In the genomic region with DNA sequence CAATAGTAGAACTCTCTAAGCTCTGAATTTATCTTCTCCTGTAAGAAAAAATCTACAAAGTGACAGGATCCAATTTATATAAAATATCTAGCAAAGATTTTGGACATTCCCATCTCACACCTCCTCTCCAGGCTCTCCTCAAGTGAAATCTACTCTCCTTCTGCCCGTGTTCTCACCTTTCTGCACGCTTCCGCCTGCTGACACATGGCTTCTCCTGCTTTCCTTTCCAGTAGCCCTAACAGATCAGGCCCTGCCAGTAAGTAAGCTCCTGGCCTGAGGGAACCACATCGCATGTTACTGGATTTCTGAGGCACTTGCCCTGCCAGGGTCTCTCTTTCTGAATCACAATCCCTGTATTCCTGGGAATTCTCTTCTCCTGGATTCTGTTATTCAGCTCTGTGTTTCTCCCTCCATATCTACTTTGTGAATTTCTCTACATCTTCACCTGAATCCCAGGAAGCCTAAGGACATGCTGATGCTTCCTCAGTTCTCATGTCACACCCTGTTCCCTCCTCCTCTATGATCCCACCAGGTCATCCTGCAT, we compare ENCODE assay signal across 17 cellular contexts. TPM values are rescaled to one million over a fixed set of nuclear protein-coding genes. Genes with fewer than 3 reads are reported as not detected.
DNase-seq lines count a peak whose midpoint lies in the region; ATAC-seq, FAIRE-seq and TF ChIP-seq lines count a peak whose summit lies in the region.
"Had no signal": no experiment of that assay in that cellular context is flagged by ENCODE, and none has a peak within 500 bp of the region (broad histone marks: within the 10 kb centered on the region; RNA-seq: fewer than 3 reads in every experiment).

No MANE protein-coding gene starts in this region.

- peak overlapping the region; percentile 42 for H3K27ac Mint-ChIP-seq in stimulated activated naive CD8-positive, alpha-beta T cell treated with anti-CD3 and anti-CD28 coated beads, Interleukin-15, Interleukin-2, amounts not matched to agents 100 ng/mL and 50 ng/mL, for 24 hours
- no peak overlapping the region for H3K27ac Mint-ChIP-seq in stimulated activated naive CD8-positive, alpha-beta T cell treated with anti-CD3 and anti-CD28 coated beads, Interleukin-15, amount 100 ng/mL, for 72 hours
- H3K27ac Mint-ChIP-seq: CD4-positive, alpha-beta memory T cell had no signal

- H3K4me3 ChIP-seq in OCI-LY1 (ENCODE audit: low read depth, low read length, poor library complexity, severe bottlenecking) (no peak overlapping the region), esophagus muscularis mucosa (no peak overlapping the region)
- H3K4me3 ChIP-seq: HAP-1 had no signal

- peaks cover 15% of the 10 kb centered on the region for H3K79me2 ChIP-seq in OCI-LY1 (ENCODE audit: insufficient read depth, low read length)

- intact Hi-C loops in esophagus muscularis mucosa (cut with DNase I), result no loop called here

- no peak overlapping the region for H2AFZ ChIP-seq in OCI-LY1 (ENCODE audit: low read length)

- peak overlapping the region; percentile 43; the same call in 1 of the 2 replicates for H3K4me2 ChIP-seq in OCI-LY1 (ENCODE audit: low read length)

- H3K9me3 Mint-ChIP-seq in stimulated activated naive CD8-positive, alpha-beta T cell treated with anti-CD3 and anti-CD28 coated beads, Interleukin-15, Interleukin-2, amounts not matched to agents 100 ng/mL and 50 ng/mL, for 24 hours, result no peaks in the 10 kb centered on the region
- no peaks in the 10 kb centered on the region for H3K9me3 Mint-ChIP-seq in stimulated activated naive CD8-positive, alpha-beta T cell treated with anti-CD3 and anti-CD28 coated beads, Interleukin-15, amount 100 ng/mL, for 72 hours
- H3K9me3 Mint-ChIP-seq: CD4-positive, alpha-beta memory T cell had no signal

- H3K27ac ChIP-seq in OCI-LY1 (ENCODE audit: low read depth, low read length, poor library complexity, severe bottlenecking), result peak overlapping the region; percentile 99
- no peak overlapping the region for H3K27ac ChIP-seq in esophagus muscularis mucosa (replicated peaks in 1 of 4)
- H3K27ac ChIP-seq: C4-2B had no signal

- H3F3A ChIP-seq in OCI-LY1 (ENCODE audit: insufficient read depth, low read length), result 0 out of 2 replicates have a peak, but pooled peaks cover 3% of the 10 kb centered on the region

- H3K27me3 Mint-ChIP-seq in stimulated activated naive CD8-positive, alpha-beta T cell treated with anti-CD3 and anti-CD28 coated beads, Interleukin-15, Interleukin-2, amounts not matched to agents 100 ng/mL and 50 ng/mL, for 24 hours, result peaks cover 9% of the 10 kb centered on the region
- no peaks in the 10 kb centered on the region for H3K27me3 Mint-ChIP-seq in stimulated activated naive CD8-positive, alpha-beta T cell treated with anti-CD3 and anti-CD28 coated beads, Interleukin-15, amount 100 ng/mL, for 72 hours

- TF ChIP-seq EP300 in esophagus muscularis mucosa (IDR thresholded peaks at IDR 0.05), result no peak

- TF ChIP-seq CTCF in OCI-LY1 (IDR thresholded peaks at IDR 0.05; ENCODE audit: low read length), result no peak
- TF ChIP-seq CTCF in esophagus muscularis mucosa (IDR thresholded peaks at IDR 0.05), result no peak

- no peaks in the 10 kb centered on the region for H3K36me3 Mint-ChIP-seq in stimulated activated naive CD8-positive, alpha-beta T cell treated with anti-CD3 and anti-CD28 coated beads, Interleukin-15, Interleukin-2, amounts not matched to agents 100 ng/mL and 50 ng/mL, for 24 hours (ENCODE audit: low read depth)
- H3K36me3 Mint-ChIP-seq: CD4-positive, alpha-beta memory T cell had no signal

- H3K27me3 ChIP-seq in OCI-LY1 (ENCODE audit: insufficient read depth, low read length), result no peaks in the 10 kb centered on the region
- H3K27me3 ChIP-seq in esophagus muscularis mucosa, result peaks cover 0 to 8% (median 0%) of the 10 kb centered on the region in 4 donors

- no peak for ATAC-seq in stimulated activated naive CD8-positive, alpha-beta T cell treated with anti-CD3 and anti-CD28 coated beads, Interleukin-15, amount 100 ng/mL, for 72 hours
- ATAC-seq in HG03378 (IDR thresholded peaks at IDR 0.05; ENCODE audit: unreplicated experiment), result no peak

- no peaks in the 10 kb centered on the region for H4K20me1 ChIP-seq in OCI-LY1 (ENCODE audit: insufficient read depth, low read length)

- peaks cover 7% of the 10 kb centered on the region for H3K4me1 Mint-ChIP-seq in stimulated activated naive CD8-positive, alpha-beta T cell treated with anti-CD3 and anti-CD28 coated beads, Interleukin-15, Interleukin-2, amounts not matched to agents 100 ng/mL and 50 ng/mL, for 24 hours (ENCODE audit: low read depth)
- H3K4me1 Mint-ChIP-seq in stimulated activated naive CD8-positive, alpha-beta T cell treated with anti-CD3 and anti-CD28 coated beads, Interleukin-15, amount 100 ng/mL, for 72 hours, result no peaks in the 10 kb centered on the region
- H3K4me1 Mint-ChIP-seq: CD4-positive, alpha-beta memory T cell had no signal

- H3K4me3 Mint-ChIP-seq in stimulated activated naive CD8-positive, alpha-beta T cell treated with anti-CD3 and anti-CD28 coated beads, Interleukin-15, Interleukin-2, amounts not matched to agents 100 ng/mL and 50 ng/mL, for 24 hours, result no peak overlapping the region
- H3K4me3 Mint-ChIP-seq in stimulated activated naive CD8-positive, alpha-beta T cell treated with anti-CD3 and anti-CD28 coated beads, Interleukin-15, amount 100 ng/mL, for 72 hours, result no peak overlapping the region
- H3K4me3 Mint-ChIP-seq: CD4-positive, alpha-beta memory T cell had no signal

- peak overlapping the region; percentile 60; the same call in 1 of the 2 replicates for H3K9ac ChIP-seq in OCI-LY1 (ENCODE audit: low read length)

- H3K9me3 ChIP-seq in OCI-LY1 (ENCODE audit: low read length), result no peaks in the 10 kb centered on the region
- no peaks in the 10 kb centered on the region for H3K9me3 ChIP-seq in esophagus muscularis mucosa
- H3K9me3 ChIP-seq: HAP-1 had no signal

- FAIRE-seq in urothelium cell line (lab: Jason Lieb, UNC), result peak; percentile 23
- FAIRE-seq: H1 had no signal

- no peaks in the 10 kb centered on the region for H3K9me2 ChIP-seq in OCI-LY1 (ENCODE audit: low read depth, low read length)

- 85% methylated on average over 4 of the region's 4 CpGs for WGBS in esophagus muscularis mucosa

- TF ChIP-seq POLR2A in esophagus muscularis mucosa (IDR thresholded peaks at IDR 0.05; ENCODE audit: low read depth), result no peak

- no peak for DNase-seq in stimulated activated naive CD8-positive, alpha-beta T cell treated with anti-CD3 and anti-CD28 coated beads, Interleukin-15, amount 100 ng/mL, for 72 hours
- DNase-seq in esophagus muscularis mucosa (ENCODE audit: extremely low spot score) (peak; percentile 53), urothelium cell line (ENCODE audit: low spot score) (no peak), NCI-H1930 (lab: John Stamatoyannopoulos, UW) (no peak), anterior cingulate cortex (lab: John Stamatoyannopoulos, UW) (no peak)
- DNase-seq: 8988T; AML-193; CD4-positive, alpha-beta memory T cell; DMS79; EL; GDM1 had no signal

- H3K36me3 ChIP-seq in OCI-LY1 (ENCODE audit: insufficient read depth, low read length) (peaks cover 49% of the 10 kb centered on the region), esophagus muscularis mucosa (no peaks in the 10 kb centered on the region)
- H3K36me3 ChIP-seq: HAP-1 had no signal

- H3K4me1 ChIP-seq in OCI-LY1 (ENCODE audit: insufficient read depth, low read length, severe bottlenecking), result peaks cover 100% of the 10 kb centered on the region
- H3K4me1 ChIP-seq in esophagus muscularis mucosa, result peaks cover 0 to 6% (median 2%) of the 10 kb centered on the region in 4 donors

RNA-seq across cellular contexts. Expression of gene TOP3B, which starts 53.3 kb away (rescaled TPM):
- total RNA-seq in esophagus muscularis mucosa, result 10 to 100 TPM; 12.3 to 27.5 (median 20.4) TPM
